In genomic region chr3:183378545-183378944, GRCh38 we compare ENCODE assay signal across 17 cellular contexts. TPM values are rescaled to one million over a fixed set of nuclear protein-coding genes. Genes with fewer than 3 reads are reported as not detected.
A peak's percentile ranks its signal among the peaks of the same experiment; 100 is the strongest.
DNase-seq lines count a peak whose midpoint lies in the region; TF ChIP-seq lines count a peak whose summit lies in the region.
"Had no signal": no experiment of that assay in that cellular context is flagged by ENCODE, and none has a peak within 500 bp of the region (broad histone marks: within the 10 kb centered on the region; RNA-seq: fewer than 3 reads in every experiment).

No MANE protein-coding gene starts in this region.

- peaks cover 69% of the 10 kb centered on the region for H3K4me1 Mint-ChIP-seq in dendritic cell treated with granulocyte-macrophage colony-stimulating factor and Interleukin-4, amounts not matched to agents 40 ng/mL and 50 ng/mL, for 4 days (ENCODE audit: low read depth)

- H3K27ac ChIP-seq in transverse colon = peak overlapping the region; percentile 37 to 57 (median 44)

- H3K4me3 Mint-ChIP-seq in dendritic cell treated with granulocyte-macrophage colony-stimulating factor and Interleukin-4, amounts not matched to agents 40 ng/mL and 50 ng/mL, for 4 days = no peak overlapping the region
- H3K4me3 Mint-ChIP-seq: CD4-positive, alpha-beta memory T cell; H9; IgD-negative memory B cell had no signal

- no peaks in the 10 kb centered on the region for H3K9me3 ChIP-seq in transverse colon
- H3K9me3 ChIP-seq: Caco-2 had no signal

- TF ChIP-seq POLR2A in transverse colon (IDR thresholded peaks at IDR 0.05) = no peak

- H3K9me3 Mint-ChIP-seq in dendritic cell treated with granulocyte-macrophage colony-stimulating factor and Interleukin-4, amounts not matched to agents 40 ng/mL and 50 ng/mL, for 4 days = no peaks in the 10 kb centered on the region
- H3K9me3 Mint-ChIP-seq: CD4-positive, alpha-beta memory T cell; H9; IgD-negative memory B cell had no signal

- peak overlapping the region; percentile 45 for H3K27ac Mint-ChIP-seq in dendritic cell treated with granulocyte-macrophage colony-stimulating factor and Interleukin-4, amounts not matched to agents 40 ng/mL and 50 ng/mL, for 4 days
- H3K27ac Mint-ChIP-seq: H9, IgD-negative memory B cell had no signal

- DNase-seq in NCI-H146 (lab: John Stamatoyannopoulos, UW) (peak; percentile 55), NCI-H146 treated with DMSO at 0.1 percent for 48 hours (lab: John Stamatoyannopoulos, UW; ENCODE audit: unreplicated experiment) (no peak), NCI-H774 (lab: John Stamatoyannopoulos, UW) (peak; percentile 73), transverse colon (no peak), midbrain (lab: John Stamatoyannopoulos, UW) (no peak), GM20000 (ENCODE audit: low spot score) (no peak), SW480 (ENCODE audit: low spot score) (no peak)
- DNase-seq: ACHN; C1 segment of cervical spinal cord; Caco-2; CD4-positive, alpha-beta memory T cell; EL; GOT3; H9; KG1 had no signal

- no peak overlapping the region for H3K4me3 ChIP-seq in transverse colon

- no peaks in the 10 kb centered on the region for H3K36me3 Mint-ChIP-seq in dendritic cell treated with granulocyte-macrophage colony-stimulating factor and Interleukin-4, amounts not matched to agents 40 ng/mL and 50 ng/mL, for 4 days (ENCODE audit: low read depth)
- H3K36me3 Mint-ChIP-seq: IgD-negative memory B cell had no signal

- H3K4me1 ChIP-seq in transverse colon = peaks cover 0 to 15% (median 0%) of the 10 kb centered on the region in 4 donors

- H3K27me3 ChIP-seq in transverse colon = no peaks in the 10 kb centered on the region

- 87 to 92% methylated on average over 7 to 12 of the region's 12 CpGs for WGBS in transverse colon (ENCODE audit: low coverage in 1 of 2), 2 donors

- in situ Hi-C loops in transverse colon (cut with MboI; ENCODE audit: low pct_ligation_motif_present in 1 of 4, low pct_unique_long_range_greater_than_20kb in 1 of 4, low sequenced_read_pairs in 3 of 4) = loop anchor here in 1 of 4 donors (25.0 kb wide), 1 partner anchor 666 kb away; no protein-coding TSS in a partner anchor

- TF ChIP-seq CTCF in transverse colon (IDR thresholded peaks at IDR 0.05) (no peak), GM20000 (IDR thresholded peaks at IDR 0.05; ENCODE audit: extremely low read depth, missing control alignments) (no peak)

- no peaks in the 10 kb centered on the region for H3K36me3 ChIP-seq in transverse colon

- intact Hi-C loops in dendritic cell treated with granulocyte-macrophage colony-stimulating factor and Interleukin-4, amounts not matched to agents 40 ng/mL and 50 ng/mL, for 4 days (cut with micrococcal nuclease) = loop anchor here (5.0 kb wide), 1 partner anchor 71 kb away; no protein-coding TSS in a partner anchor
- intact Hi-C loops in transverse colon (cut with DNase I; ENCODE audit: low total_unique reads) = no loop called here

- no peak for TF ChIP-seq EP300 in transverse colon (IDR thresholded peaks at IDR 0.05; ENCODE audit: low read depth)

- peaks cover 17% of the 10 kb centered on the region for H3K27me3 Mint-ChIP-seq in dendritic cell treated with granulocyte-macrophage colony-stimulating factor and Interleukin-4, amounts not matched to agents 40 ng/mL and 50 ng/mL, for 4 days
- H3K27me3 Mint-ChIP-seq: CD4-positive, alpha-beta memory T cell had no signal

RNA-seq across cellular contexts. Expression of gene MCF2L2, which starts 49.9 kb away (rescaled TPM):
- 1 to 10 TPM in 3 of 4 donors, under 1 TPM in 1; 0.20 to 3.7 (median 2.0) TPM for total RNA-seq in transverse colon

Comparison
In these comparisons a context has a peak if more than half of its experiments do, and no peak if none do; other contexts are left out.
1. DNase-seq: peak in NCI-H146 (single experiment) and NCI-H774 (single experiment); none in NCI-H146 treated with DMSO at 0.1 percent for 48 hours (single experiment), transverse colon (single experiment), midbrain (single experiment), GM20000 (single experiment) and SW480 (single experiment).